Comparison of ENCODE assay signal across 9 cellular contexts in the genomic region with DNA sequence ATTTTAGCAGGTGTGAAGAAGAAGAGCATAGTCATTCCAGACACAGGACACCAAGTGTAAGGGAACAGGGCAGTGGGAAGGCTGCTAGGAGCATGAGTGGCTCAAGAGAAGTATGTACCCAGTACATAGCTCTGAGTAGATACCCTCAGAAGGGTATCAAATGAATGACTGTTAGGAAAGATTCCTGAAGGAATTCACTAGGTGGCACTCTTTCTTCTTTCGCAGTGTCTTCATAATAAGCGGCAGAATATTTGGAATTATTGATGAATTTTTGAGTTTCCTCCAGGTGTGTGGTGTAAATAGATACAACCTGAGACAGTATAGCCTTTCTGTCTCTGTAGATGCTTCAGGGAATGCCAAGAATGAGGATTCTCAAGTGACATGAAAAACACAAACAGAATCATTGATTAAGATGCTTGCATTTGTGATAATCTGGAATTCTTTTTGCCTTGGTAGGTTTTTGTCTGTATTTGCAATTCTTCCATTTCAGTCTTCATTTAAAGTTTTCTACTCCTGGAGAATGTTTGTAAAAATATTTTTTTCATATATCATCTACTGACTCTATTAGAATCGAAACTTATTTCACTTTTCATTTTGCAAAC.
DNase-seq lines count a peak whose midpoint lies in the region; ATAC-seq, FAIRE-seq and TF ChIP-seq lines count a peak whose summit lies in the region.
"Had no signal": no experiment of that assay in that cellular context is flagged by ENCODE, and none has a peak within 500 bp of the region (broad histone marks: within the 10 kb centered on the region; RNA-seq: fewer than 3 reads in every experiment).

No MANE protein-coding gene starts in this region.

- no peaks in the 10 kb centered on the region for H3K36me3 Mint-ChIP-seq in MCF 10A (ENCODE audit: insufficient read depth, unreplicated experiment)
- no peaks in the 10 kb centered on the region for H3K36me3 Mint-ChIP-seq in stimulated activated naive B cell treated with anti-CD40 and anti-IgM and Interleukin-4, amounts not matched to agents 10 μg/mL and 1 μg/mL and 100 μg/mL, for 72 hours

- POLR2A ChIA-PET in MCF 10A (lab: Yijun Ruan, JAX): no interaction called here

- FAIRE-seq in small intestine (lab: Jason Lieb, UNC): no peak

- H3K36me3 ChIP-seq in breast epithelium (no peaks in the 10 kb centered on the region), transverse colon (no peaks in the 10 kb centered on the region), small intestine (ENCODE audit: control insufficient read depth in 2 of 2, insufficient read depth in 2 of 2, low read length in 2 of 2) (no peaks in the 10 kb centered on the region)

- in situ Hi-C loops in transverse colon (cut with MboI; ENCODE audit: low pct_ligation_motif_present in 1 of 4, low pct_unique_long_range_greater_than_20kb in 1 of 4, low sequenced_read_pairs in 3 of 4): no loop called here

- H3K4me1 ChIP-seq in breast epithelium (no peaks in the 10 kb centered on the region), transverse colon (no peaks in the 10 kb centered on the region), small intestine (ENCODE audit: control insufficient read depth in 2 of 2, insufficient read depth in 1 of 2, low read depth in 1 of 2, low read length in 1 of 2) (no peaks in the 10 kb centered on the region)

- H3K9me3 Mint-ChIP-seq in MCF 10A (ENCODE audit: unreplicated experiment): no peaks in the 10 kb centered on the region
- H3K9me3 Mint-ChIP-seq in stimulated activated naive B cell treated with anti-CD40 and anti-IgM and Interleukin-4, amounts not matched to agents 10 μg/mL and 1 μg/mL and 100 μg/mL, for 72 hours: peaks cover 13 to 18% of the 10 kb centered on the region in 2 donors

- TF ChIP-seq POLR2A in breast epithelium (IDR thresholded peaks at IDR 0.05) (no peak), transverse colon (IDR thresholded peaks at IDR 0.05) (no peak)

- intact Hi-C loops in MCF 10A (cut with micrococcal nuclease): loop anchor here (2.0 kb wide), 1 partner anchor 463 kb away; no protein-coding TSS in a partner anchor
- intact Hi-C loops in breast epithelium (cut with DNase I; ENCODE audit: low total_unique reads): no loop called here
- intact Hi-C loops in transverse colon (cut with DNase I; ENCODE audit: low total_unique reads): no loop called here

- H3K27ac ChIP-seq in breast epithelium (no peak overlapping the region), transverse colon (no peak overlapping the region), small intestine (ENCODE audit: low read depth in 1 of 2, low read length in 1 of 2) (no peak overlapping the region)

- no peaks in the 10 kb centered on the region for H3K4me1 Mint-ChIP-seq in MCF 10A (ENCODE audit: insufficient read depth, unreplicated experiment)
- no peaks in the 10 kb centered on the region for H3K4me1 Mint-ChIP-seq in stimulated activated naive B cell treated with anti-CD40 and anti-IgM and Interleukin-4, amounts not matched to agents 10 μg/mL and 1 μg/mL and 100 μg/mL, for 72 hours

- H3K27ac Mint-ChIP-seq in MCF 10A (ENCODE audit: low read depth, unreplicated experiment): no peak overlapping the region
- no peak overlapping the region for H3K27ac Mint-ChIP-seq in stimulated activated naive B cell treated with anti-CD40 and anti-IgM and Interleukin-4, amounts not matched to agents 10 μg/mL and 1 μg/mL and 100 μg/mL, for 72 hours

- CTCF ChIA-PET in MCF 10A (lab: Yijun Ruan, JAX): interaction anchor here (0.6 to 1.3 kb wide), 4 partner anchors 20 to 458 kb away, joined by 3 to 4 read pairs (median 3); no protein-coding TSS in a partner anchor

- BruUV-seq in MCF 10A (replicated peaks; lab: Mats Ljungman, UMichigan): no TSS peak

- no peaks in the 10 kb centered on the region for H3K27me3 ChIP-seq in breast epithelium
- no peaks in the 10 kb centered on the region for H3K27me3 ChIP-seq in transverse colon
- H3K27me3 ChIP-seq in small intestine (ENCODE audit: control insufficient read depth in 2 of 2, insufficient read depth in 2 of 2, low read length in 2 of 2): peaks cover 0 to 2% of the 10 kb centered on the region in 2 donors

- H3K9me3 ChIP-seq in breast epithelium (peaks cover 10 to 16% of the 10 kb centered on the region in 2 donors), transverse colon (no peaks in the 10 kb centered on the region), small intestine (ENCODE audit: control insufficient read depth, low read depth) (no peaks in the 10 kb centered on the region)

- peaks cover 40% of the 10 kb centered on the region for H3K27me3 Mint-ChIP-seq in MCF 10A (ENCODE audit: insufficient read depth, unreplicated experiment)
- H3K27me3 Mint-ChIP-seq in stimulated activated naive B cell treated with anti-CD40 and anti-IgM and Interleukin-4, amounts not matched to agents 10 μg/mL and 1 μg/mL and 100 μg/mL, for 72 hours: peaks cover 0 to 6% of the 10 kb centered on the region in 2 donors

- DNase-seq in MCF 10A (ENCODE audit: unreplicated experiment): peak; percentile 21
- DNase-seq in breast epithelium (ENCODE audit: low spot score in 2 of 2): no peak
- DNase-seq in NCI-H446 treated with DMSO at 0.1 percent for 48 hours (lab: John Stamatoyannopoulos, UW): peak; percentile 34
- DNase-seq in epithelial cell of proximal tubule (ENCODE audit: low read depth): no peak
- DNase-seq in transverse colon: no peak
- no peak for DNase-seq in small intestine
- DNase-seq in stimulated activated naive B cell treated with anti-CD40 and anti-IgM and Interleukin-4, amounts not matched to agents 10 μg/mL and 1 μg/mL and 100 μg/mL, for 72 hours: no peak
- DNase-seq: activated naive CD4-positive, alpha-beta T cell had no signal

- 33 to 40% methylated on average over 3 of the region's 3 CpGs for WGBS in transverse colon (ENCODE audit: low coverage in 1 of 2), 2 donors
- 46 to 56% (median 52%) methylated on average over 3 of the region's 3 CpGs for WGBS in small intestine, 3 donors

- no peak for ATAC-seq in GM18498 (IDR thresholded peaks at IDR 0.05; ENCODE audit: unreplicated experiment)
- ATAC-seq in stimulated activated naive B cell treated with anti-CD40 and anti-IgM and Interleukin-4, amounts not matched to agents 10 μg/mL and 1 μg/mL and 100 μg/mL, for 72 hours (replicated peaks): no peak

- no peak overlapping the region for H3K4me3 Mint-ChIP-seq in MCF 10A (ENCODE audit: unreplicated experiment)
- no peak overlapping the region for H3K4me3 Mint-ChIP-seq in stimulated activated naive B cell treated with anti-CD40 and anti-IgM and Interleukin-4, amounts not matched to agents 10 μg/mL and 1 μg/mL and 100 μg/mL, for 72 hours

- peak; percentile 45 for TF ChIP-seq CTCF in MCF 10A (IDR thresholded peaks at IDR 0.05; ENCODE audit: unreplicated experiment)
- TF ChIP-seq CTCF in breast epithelium (IDR thresholded peaks at IDR 0.05): no peak
- TF ChIP-seq CTCF in epithelial cell of proximal tubule (conservative IDR thresholded peaks at IDR 0.05; ENCODE audit: low read depth, low read length): peak; percentile 71
- TF ChIP-seq CTCF in transverse colon (IDR thresholded peaks at IDR 0.05): peak in 3 of 5 experiments; percentile 28 to 33 (median 28)

- no peak overlapping the region for H3K4me3 ChIP-seq in breast epithelium
- H3K4me3 ChIP-seq in epithelial cell of proximal tubule (ENCODE audit: low read depth, low read length): no peak overlapping the region
- H3K4me3 ChIP-seq in transverse colon: no peak overlapping the region
- H3K4me3 ChIP-seq in small intestine (ENCODE audit: low read depth in 1 of 2, low read length in 2 of 2): no peak overlapping the region

- no peak for TF ChIP-seq EP300 in transverse colon (IDR thresholded peaks at IDR 0.05; ENCODE audit: low read depth)

Comparison
In these comparisons a context has a peak if more than half of its experiments do, and no peak if none do; other contexts are left out.
1. DNase-seq: peak in MCF 10A (single experiment) and NCI-H446 treated with DMSO at 0.1 percent for 48 hours (single experiment); none in breast epithelium (0 of 2), epithelial cell of proximal tubule (single experiment), transverse colon (single experiment), small intestine (single experiment) and stimulated activated naive B cell treated with anti-CD40 and anti-IgM and Interleukin-4, amounts not matched to agents 10 μg/mL and 1 μg/mL and 100 μg/mL, for 72 hours (single experiment).
2. CTCF ChIP-seq: peak in MCF 10A (single experiment), epithelial cell of proximal tubule (single experiment) and transverse colon (3 of 5); none in breast epithelium (0 of 3).